In the genomic region with DNA sequence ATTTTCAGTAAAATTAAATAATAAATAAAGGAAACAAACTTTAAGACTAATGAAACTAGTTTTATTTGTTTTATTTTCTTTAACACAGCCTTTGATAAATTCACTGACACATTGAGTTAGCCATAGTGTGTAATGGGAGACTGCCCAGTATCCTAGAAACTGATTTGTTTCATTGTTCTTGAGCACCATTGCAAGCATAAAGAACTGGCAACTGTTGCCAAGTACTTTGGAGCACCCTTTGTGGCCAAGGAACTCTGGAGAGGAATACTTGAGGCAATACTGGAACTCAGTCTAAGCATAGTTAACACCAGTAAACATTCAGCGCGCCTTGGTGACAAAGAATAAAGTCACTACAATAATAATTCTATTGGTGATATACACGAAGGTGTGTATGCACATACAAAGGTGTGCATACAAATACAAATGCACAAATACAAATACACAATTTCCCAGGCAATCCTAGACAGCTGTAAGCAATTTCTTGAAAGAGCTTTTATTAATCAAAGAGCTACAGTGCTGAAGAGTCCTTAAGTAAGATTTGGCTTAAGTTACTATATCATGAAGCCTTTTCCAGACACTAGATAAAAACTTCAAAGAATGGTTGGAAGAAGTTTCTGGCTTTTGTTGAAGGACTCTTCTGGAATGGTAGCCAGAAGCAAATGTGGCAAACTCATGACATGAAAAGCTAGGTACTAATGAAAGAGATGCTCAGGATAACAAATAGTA, we compare ENCODE assay signal across 28 cellular contexts.
DNase-seq lines count a peak whose midpoint lies in the region; ATAC-seq and TF ChIP-seq lines count a peak whose summit lies in the region.
"Had no signal": no experiment of that assay in that cellular context is flagged by ENCODE, and none has a peak within 500 bp of the region (broad histone marks: within the 10 kb centered on the region; RNA-seq: fewer than 3 reads in every experiment).

No MANE protein-coding gene starts in this region.

- no peak overlapping the region for H3K4me2 ChIP-seq in PC-3 (ENCODE audit: low read length)
- H3K4me2 ChIP-seq: PC-9 had no signal

- H3K36me3 Mint-ChIP-seq in activated CD4-positive, alpha-beta T cell treated with anti-CD3 and anti-CD28 coated beads, Interleukin-2, amount 10 ng/mL, durations not matched to agents 24 days and 14 days (ENCODE audit: low read depth), result no peaks in the 10 kb centered on the region
- H3K36me3 Mint-ChIP-seq: activated CD8-positive, alpha-beta memory T cell treated with anti-CD3 and anti-CD28 coated beads, Interleukin-2, amount 10 ng/mL, durations not matched to agents 7 days and 5 days; natural killer cell had no signal

- no peaks in the 10 kb centered on the region for H3K4me1 ChIP-seq in upper lobe of right lung
- no peaks in the 10 kb centered on the region for H3K4me1 ChIP-seq in PC-3 (ENCODE audit: insufficient read depth, low read length)
- H3K4me1 ChIP-seq: body of pancreas, right atrium auricular region, spleen had no signal

- H4K20me1 ChIP-seq in PC-3 (ENCODE audit: low read length), result no peaks in the 10 kb centered on the region

- H3K9ac ChIP-seq in PC-3 (ENCODE audit: low read length), result no peak overlapping the region

- H3F3A ChIP-seq in PC-3 (ENCODE audit: low read length, unreplicated experiment), result no peaks in the 10 kb centered on the region

- H3K9me3 ChIP-seq in upper lobe of right lung (no peaks in the 10 kb centered on the region), PC-3 (ENCODE audit: low read length) (no peaks in the 10 kb centered on the region)
- H3K9me3 ChIP-seq: body of pancreas, right atrium auricular region had no signal

- intact Hi-C loops in upper lobe of right lung (cut with DNase I), result no loop called here
- intact Hi-C loops in PC-3 (cut with micrococcal nuclease), result no loop called here
- intact Hi-C loops in activated CD4-positive, alpha-beta T cell treated with anti-CD3 and anti-CD28 coated beads, Interleukin-2, amount 10 ng/mL, durations not matched to agents 24 days and 14 days (cut with micrococcal nuclease), result no loop called here
- intact Hi-C loops in Right ventricle myocardium inferior (cut with DNase I), result no loop called here

- DNase-seq in NCI-H1105 treated with DMSO at 0.1 percent for 48 hours (lab: John Stamatoyannopoulos, UW), result peak; percentile 28
- DNase-seq in NCI-H1105 (lab: John Stamatoyannopoulos, UW), result no peak
- peak; percentile 78 for DNase-seq in astrocyte of the hippocampus (ENCODE audit: low read depth, low spot score)
- peak; percentile 62 for DNase-seq in medulla oblongata (ENCODE audit: extremely low spot score)
- DNase-seq in upper lobe of right lung, result no peak
- DNase-seq in PC-3, result no peak
- DNase-seq in activated CD4-positive, alpha-beta T cell treated with anti-CD3 and anti-CD28 coated beads, Interleukin-2, amount 10 ng/mL, durations not matched to agents 24 days and 14 days, result no peak
- DNase-seq in Right ventricle myocardium inferior (ENCODE audit: missing footprints), result no peak
- DNase-seq: activated CD4-positive, alpha-beta T cell treated with anti-CD3 and anti-CD28 coated beads for 48 hours; activated CD8-positive, alpha-beta memory T cell treated with anti-CD3 and anti-CD28 coated beads, Interleukin-2, amount 10 ng/mL, durations not matched to agents 7 days and 5 days; activated naive CD4-positive, alpha-beta T cell; activated T-cell treated with anti-CD3 and anti-CD28 coated beads, Interleukin-2, amount 50 U/mL, for 48 hours; body of pancreas; CD4-positive, alpha-beta T cell; islet precursor cell; natural killer cell; NCI-H1048; NCI-H187 treated with DMSO at 0.1 percent for 48 hours; NCI-H510A; PC-9; SHP77 treated with DMSO at 0.1 percent for 48 hours; spleen; stimulated activated CD4-positive, alpha-beta T cell treated with anti-CD3 and anti-CD28 coated beads, Interleukin-2, amount 100 ng/mL, for 48 hours; SW 1271; T-helper 9 cell had no signal

- H3K4me1 Mint-ChIP-seq in activated CD4-positive, alpha-beta T cell treated with anti-CD3 and anti-CD28 coated beads, Interleukin-2, amount 10 ng/mL, durations not matched to agents 24 days and 14 days, result no peaks in the 10 kb centered on the region
- H3K4me1 Mint-ChIP-seq: activated CD8-positive, alpha-beta memory T cell treated with anti-CD3 and anti-CD28 coated beads, Interleukin-2, amount 10 ng/mL, durations not matched to agents 7 days and 5 days; natural killer cell had no signal

- ATAC-seq in upper lobe of right lung (peak; percentile 91), PC-3 (no peak), Right ventricle myocardium inferior (no peak)
- ATAC-seq: activated CD8-positive, alpha-beta memory T cell treated with anti-CD3 and anti-CD28 coated beads, Interleukin-2, amount 10 ng/mL, durations not matched to agents 7 days and 5 days; body of pancreas; natural killer cell had no signal

- no TSS peak for BruUV-seq in PC-3 (replicated peaks; lab: Mats Ljungman, UMichigan)

- no peak overlapping the region for H3K27ac ChIP-seq in upper lobe of right lung
- no peak overlapping the region for H3K27ac ChIP-seq in PC-3 (ENCODE audit: low read length)
- H3K27ac ChIP-seq: 22Rv1, body of pancreas, PC-9, right atrium auricular region, spleen, VCaP had no signal

- H3K27me3 ChIP-seq in upper lobe of right lung, result no peaks in the 10 kb centered on the region
- H3K27me3 ChIP-seq in PC-3 (ENCODE audit: low read length), result no peaks in the 10 kb centered on the region
- H3K27me3 ChIP-seq: body of pancreas, right atrium auricular region, spleen had no signal

- no peaks in the 10 kb centered on the region for H3K79me2 ChIP-seq in PC-3 (ENCODE audit: low read length)

- no peaks in the 10 kb centered on the region for H3K27me3 Mint-ChIP-seq in activated CD4-positive, alpha-beta T cell treated with anti-CD3 and anti-CD28 coated beads, Interleukin-2, amount 10 ng/mL, durations not matched to agents 24 days and 14 days
- H3K27me3 Mint-ChIP-seq: activated CD8-positive, alpha-beta memory T cell treated with anti-CD3 and anti-CD28 coated beads, Interleukin-2, amount 10 ng/mL, durations not matched to agents 7 days and 5 days; CD4-positive, alpha-beta T cell had no signal

- POLR2A ChIA-PET in PC-3 (lab: Charles Lee; ENCODE audit: unreplicated experiment), result no interaction called here

- no peaks in the 10 kb centered on the region for H3K9me3 Mint-ChIP-seq in activated CD4-positive, alpha-beta T cell treated with anti-CD3 and anti-CD28 coated beads, Interleukin-2, amount 10 ng/mL, durations not matched to agents 24 days and 14 days

- TF ChIP-seq CTCF in upper lobe of right lung (IDR thresholded peaks at IDR 0.05), result no peak
- TF ChIP-seq CTCF in PC-3 (conservative IDR thresholded peaks at IDR 0.05; ENCODE audit: low read depth, low read length), result no peak

- CTCF ChIA-PET in PC-3 (lab: Charles Lee), result no interaction called here

- H3K4me3 ChIP-seq in upper lobe of right lung, result no peak overlapping the region
- H3K4me3 ChIP-seq in PC-3 (ENCODE audit: low read length), result no peak overlapping the region
- H3K4me3 ChIP-seq: body of pancreas, PC-9, right atrium auricular region, spleen had no signal

- H3K9me2 ChIP-seq in PC-3 (replicated peaks; ENCODE audit: low read length), result no peaks in the 10 kb centered on the region

- no peak overlapping the region for H3K27ac Mint-ChIP-seq in activated CD4-positive, alpha-beta T cell treated with anti-CD3 and anti-CD28 coated beads, Interleukin-2, amount 10 ng/mL, durations not matched to agents 24 days and 14 days
- H3K27ac Mint-ChIP-seq: activated CD8-positive, alpha-beta memory T cell treated with anti-CD3 and anti-CD28 coated beads, Interleukin-2, amount 10 ng/mL, durations not matched to agents 7 days and 5 days; CD4-positive, alpha-beta T cell; natural killer cell had no signal

- no peak overlapping the region for H2AFZ ChIP-seq in PC-3 (ENCODE audit: low read length)
- H2AFZ ChIP-seq: PC-9 had no signal

- no peaks in the 10 kb centered on the region for H3K36me3 ChIP-seq in upper lobe of right lung
- no peaks in the 10 kb centered on the region for H3K36me3 ChIP-seq in PC-3 (ENCODE audit: low read depth, low read length)
- H3K36me3 ChIP-seq: right atrium auricular region, spleen had no signal

- no peak overlapping the region for H3K4me3 Mint-ChIP-seq in activated CD4-positive, alpha-beta T cell treated with anti-CD3 and anti-CD28 coated beads, Interleukin-2, amount 10 ng/mL, durations not matched to agents 24 days and 14 days
- H3K4me3 Mint-ChIP-seq: activated CD8-positive, alpha-beta memory T cell treated with anti-CD3 and anti-CD28 coated beads, Interleukin-2, amount 10 ng/mL, durations not matched to agents 7 days and 5 days; CD4-positive, alpha-beta T cell; natural killer cell had no signal

Comparison
In these comparisons a context has a peak if more than half of its experiments do, and no peak if none do; other contexts are left out.
1. DNase-seq: peak in NCI-H1105 treated with DMSO at 0.1 percent for 48 hours (single experiment), astrocyte of the hippocampus (single experiment) and medulla oblongata (single experiment); none in NCI-H1105 (single experiment), upper lobe of right lung (single experiment), PC-3 (single experiment), activated CD4-positive, alpha-beta T cell treated with anti-CD3 and anti-CD28 coated beads, Interleukin-2, amount 10 ng/mL, durations not matched to agents 24 days and 14 days (single experiment) and Right ventricle myocardium inferior (single experiment).